Comparison of ENCODE assay signal across 8 cellular contexts in genomic region chr6:118933855-118934460, GRCh38. TPM values are rescaled to one million over a fixed set of nuclear protein-coding genes. Genes with fewer than 3 reads are reported as not detected.
A peak's percentile ranks its signal among the peaks of the same experiment; 100 is the strongest.
DNase-seq lines count a peak whose midpoint lies in the region; ATAC-seq, FAIRE-seq and TF ChIP-seq lines count a peak whose summit lies in the region.

No MANE protein-coding gene starts in this region.

- no peak overlapping the region for H2BK120ac ChIP-seq in IMR-90 (ENCODE audit: low read depth, low read length)

- DNase-seq in heart right ventricle (no peak), left ventricle myocardium superior (no peak), IMR-90 (no peak), pancreas (no peak), superior temporal gyrus (ENCODE audit: extremely low spot score) (no peak), NCI-H2227 (lab: John Stamatoyannopoulos, UW; ENCODE audit: unreplicated experiment) (no peak), NCI-H524 treated with DMSO at 0.1 percent for 48 hours (lab: John Stamatoyannopoulos, UW) (no peak)
- DNase-seq in effector memory CD4-positive, alpha-beta T cell: no peak

- ATAC-seq in heart right ventricle: no peak
- ATAC-seq in left ventricle myocardium superior: no peak
- ATAC-seq in IMR-90 (ENCODE audit: low read depth): no peak
- no peak for ATAC-seq in pancreas

- POLR2A ChIA-PET in IMR-90 (lab: Charles Lee; ENCODE audit: unreplicated experiment): no interaction called here

- no peak for TF ChIP-seq POLR2A in IMR-90 (IDR thresholded peaks at IDR 0.05; ENCODE audit: low read depth, low read length)

- CTCF ChIA-PET in IMR-90 (lab: Yijun Ruan, JAX): no interaction called here

- H3K4me1 ChIP-seq in heart right ventricle: peaks cover 0 to 25% (median 16%) of the 10 kb centered on the region in 9 donors
- no peaks in the 10 kb centered on the region for H3K4me1 ChIP-seq in IMR-90 (ENCODE audit: control insufficient read depth, insufficient read depth, low read length)
- H3K4me1 ChIP-seq in effector memory CD4-positive, alpha-beta T cell (ENCODE audit: control insufficient read depth, insufficient read depth, low read length, poor library complexity, severe bottlenecking): peaks cover 7% of the 10 kb centered on the region
- peaks cover 0 to 27% (median 4%) of the 10 kb centered on the region in 3 donors for H3K4me1 ChIP-seq in pancreas

- H2BK5ac ChIP-seq in IMR-90 (ENCODE audit: low read depth, low read length, poor library complexity, severe bottlenecking): no peak overlapping the region

- H4K20me1 ChIP-seq in IMR-90 (ENCODE audit: insufficient read depth, low read length): no peaks in the 10 kb centered on the region

- H3K27me3 ChIP-seq in heart right ventricle (no peaks in the 10 kb centered on the region), IMR-90 (ENCODE audit: control insufficient read depth, insufficient read depth, low read length) (no peaks in the 10 kb centered on the region), pancreas (no peaks in the 10 kb centered on the region)
- H3K27me3 ChIP-seq in effector memory CD4-positive, alpha-beta T cell (replicated peaks; ENCODE audit: control insufficient read depth, insufficient read depth, low read length, poor library complexity, severe bottlenecking): no peaks in the 10 kb centered on the region

- dilution Hi-C loops in IMR-90 (cut with HindIII; ENCODE audit: low sequenced_read_pairs, unreplicated experiment): no loop called here

- H3K9ac ChIP-seq in IMR-90 (ENCODE audit: low read depth, low read length): no peak overlapping the region

- H2AK5ac ChIP-seq in IMR-90 (ENCODE audit: low read depth, low read length): no peak overlapping the region

- no peak overlapping the region for H3K18ac ChIP-seq in IMR-90 (ENCODE audit: low read depth, low read length)

- H3K36me3 ChIP-seq in heart right ventricle (peaks cover 0 to 45% (median 2%) of the 10 kb centered on the region in 9 donors), IMR-90 (ENCODE audit: control insufficient read depth, insufficient read depth, low read length) (no peaks in the 10 kb centered on the region), pancreas (peaks cover 0 to 6% (median 5%) of the 10 kb centered on the region in 3 donors)
- H3K36me3 ChIP-seq in effector memory CD4-positive, alpha-beta T cell (ENCODE audit: control insufficient read depth, insufficient read depth, low read length): peaks cover 7% of the 10 kb centered on the region

- peak overlapping the region in 9 of 10 donors; percentile 83 to 99 (median 95) for H3K27ac ChIP-seq in heart right ventricle
- no peak overlapping the region for H3K27ac ChIP-seq in IMR-90 (ENCODE audit: insufficient read depth, low read length)
- H3K27ac ChIP-seq in effector memory CD4-positive, alpha-beta T cell (ENCODE audit: insufficient read depth, low read length, poor library complexity, severe bottlenecking): peak overlapping the region; percentile 93
- H3K27ac ChIP-seq in pancreas: peak overlapping the region; percentile 85 to 95 (median 91)

- no peak for TF ChIP-seq RAD21 in IMR-90 (IDR thresholded peaks at IDR 0.05; ENCODE audit: low read length)

- H3K9me1 ChIP-seq in IMR-90 (ENCODE audit: insufficient read depth, low read length): no peaks in the 10 kb centered on the region

- H3K9me3 ChIP-seq in heart right ventricle (no peaks in the 10 kb centered on the region), IMR-90 (ENCODE audit: control insufficient read depth, insufficient read depth, low read length) (no peaks in the 10 kb centered on the region), pancreas (no peaks in the 10 kb centered on the region)
- H3K9me3 ChIP-seq in effector memory CD4-positive, alpha-beta T cell (ENCODE audit: control insufficient read depth, low read length): no peaks in the 10 kb centered on the region

- no peak overlapping the region for H2AK9ac ChIP-seq in IMR-90 (replicated peaks; ENCODE audit: low read depth, low read length, poor library complexity)

- no peak overlapping the region for H3K56ac ChIP-seq in IMR-90 (ENCODE audit: extremely low read depth, insufficient read depth, low read length)

- no peak overlapping the region for H2BK15ac ChIP-seq in IMR-90 (ENCODE audit: low read depth, low read length)

- H4K91ac ChIP-seq in IMR-90 (ENCODE audit: insufficient read depth, low read depth, low read length): no peak overlapping the region

- no peak overlapping the region for H4K5ac ChIP-seq in IMR-90 (ENCODE audit: low read depth, low read length)

- no peak overlapping the region for H3K23ac ChIP-seq in IMR-90 (ENCODE audit: low read depth, low read length)

- H3K14ac ChIP-seq in IMR-90 (replicated peaks; ENCODE audit: low read depth, low read length): no peak overlapping the region

- 27 to 30% methylated on average over 8 of the region's 8 CpGs for WGBS in heart right ventricle, 2 donors
- WGBS in IMR-90 (ENCODE audit: extremely low coverage in 2 of 2, insufficient read length in 1 of 2), 2 experiments: no CpG with 5 or more reads among the region's 8 CpGs
- WGBS in pancreas, 2 donors: 4 to 5% methylated on average over 8 of the region's 8 CpGs

- H3K4me3 ChIP-seq in heart right ventricle: peak overlapping the region; percentile 71 to 95 (median 88)
- H3K4me3 ChIP-seq in IMR-90 (ENCODE audit: insufficient read depth, low read depth, low read length): peak overlapping the region; percentile 86
- H3K4me3 ChIP-seq in effector memory CD4-positive, alpha-beta T cell (ENCODE audit: insufficient read depth, low read depth, low read length, poor library complexity, severe bottlenecking): peak overlapping the region; percentile 100
- H3K4me3 ChIP-seq in pancreas: peak overlapping the region; percentile 55 to 73 (median 63)

- TSS peak; percentile 48 for BruUV-seq in IMR-90 (replicated peaks; lab: Mats Ljungman, UMichigan)

- intact Hi-C loops in heart right ventricle (cut with DNase I) (loop anchor here in 5 of 10 donors (2.0 kb wide), 1 partner anchor 39 kb away; the partner anchor contains the start of gene ASF1A (in 5 of the 5)), left ventricle myocardium superior (cut with micrococcal nuclease) (no loop called here), IMR-90 (cut with micrococcal nuclease) (loop anchor here (1.0 kb wide), 1 partner anchor 158 kb away; no protein-coding TSS in a partner anchor), pancreas (cut with DNase I) (no loop called here)

- no peak overlapping the region for H3K4ac ChIP-seq in IMR-90 (ENCODE audit: low read depth, low read length)

- TF ChIP-seq CTCF in heart right ventricle (IDR thresholded peaks at IDR 0.05) (no peak), IMR-90 (conservative IDR thresholded peaks at IDR 0.05; ENCODE audit: low read depth, low read length) (no peak), pancreas (IDR thresholded peaks at IDR 0.05) (no peak)

- FAIRE-seq in pancreas (lab: Jason Lieb, UNC): no peak

- H3K4me2 ChIP-seq in IMR-90 (ENCODE audit: low read depth, low read length): peak overlapping the region; percentile 96

- peaks cover 0 to 7% of the 10 kb centered on the region in 2 experiments; a peak in 2 of 4 replicates for H3K79me1 ChIP-seq in IMR-90 (ENCODE audit: low read depth in 1 of 2, low read length in 2 of 2)

- H4K8ac ChIP-seq in IMR-90 (ENCODE audit: low read depth in 2 of 2, low read length in 2 of 2): no peak overlapping the region

- H2AFZ ChIP-seq in IMR-90 (replicated peaks; ENCODE audit: low read length, poor library complexity): no peak overlapping the region

- in situ Hi-C loops in IMR-90 (cut with MboI; ENCODE audit: low sequenced_read_pairs): no loop called here

- H2BK20ac ChIP-seq in IMR-90 (ENCODE audit: low read depth, low read length): no peak overlapping the region

TF ChIP-seq in IMR-90, 13 proteins besides CTCF, POLR2A, EP300 and RAD21 (continues in another document):
- TF ChIP-seq MAFK (IDR thresholded peaks at IDR 0.05; ENCODE audit: low read depth, low read length): no peak
- no peak for TF ChIP-seq BHLHE40 (IDR thresholded peaks at IDR 0.05; ENCODE audit: low read depth, low read length)
- no peak for TF ChIP-seq RCOR1 (IDR thresholded peaks at IDR 0.05; ENCODE audit: insufficient replicate concordance, low read length)
- no peak for TF ChIP-seq RFX5 (IDR thresholded peaks at IDR 0.05; ENCODE audit: low read depth, low read length)
- TF ChIP-seq, protein P1, sequence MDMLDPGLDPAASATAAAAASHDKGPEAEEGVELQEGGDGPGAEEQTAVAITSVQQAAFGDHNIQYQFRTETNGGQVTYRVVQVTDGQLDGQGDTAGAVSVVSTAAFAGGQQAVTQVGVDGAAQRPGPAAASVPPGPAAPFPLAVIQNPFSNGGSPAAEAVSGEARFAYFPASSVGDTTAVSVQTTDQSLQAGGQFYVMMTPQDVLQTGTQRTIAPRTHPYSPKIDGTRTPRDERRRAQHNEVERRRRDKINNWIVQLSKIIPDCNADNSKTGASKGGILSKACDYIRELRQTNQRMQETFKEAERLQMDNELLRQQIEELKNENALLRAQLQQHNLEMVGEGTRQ (IDR thresholded peaks at IDR 0.05; ENCODE audit: low read depth, low read length): no peak
- TF ChIP-seq, protein P2, sequence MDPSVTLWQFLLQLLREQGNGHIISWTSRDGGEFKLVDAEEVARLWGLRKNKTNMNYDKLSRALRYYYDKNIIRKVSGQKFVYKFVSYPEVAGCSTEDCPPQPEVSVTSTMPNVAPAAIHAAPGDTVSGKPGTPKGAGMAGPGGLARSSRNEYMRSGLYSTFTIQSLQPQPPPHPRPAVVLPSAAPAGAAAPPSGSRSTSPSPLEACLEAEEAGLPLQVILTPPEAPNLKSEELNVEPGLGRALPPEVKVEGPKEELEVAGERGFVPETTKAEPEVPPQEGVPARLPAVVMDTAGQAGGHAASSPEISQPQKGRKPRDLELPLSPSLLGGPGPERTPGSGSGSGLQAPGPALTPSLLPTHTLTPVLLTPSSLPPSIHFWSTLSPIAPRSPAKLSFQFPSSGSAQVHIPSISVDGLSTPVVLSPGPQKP (IDR thresholded peaks at IDR 0.05; ENCODE audit: borderline replicate concordance, low read depth, low read length): no peak
- TF ChIP-seq SMC3 (IDR thresholded peaks at IDR 0.05; ENCODE audit: low read depth, low read length): no peak

RNA-seq across cellular contexts. Expression of gene MCM9, which starts 1.0 kb away (rescaled TPM):
- total RNA-seq in heart right ventricle (1 to 10 TPM; 4.0 to 7.8 (median 5.5) TPM), left ventricle myocardium superior (6.0 TPM), IMR-90 (2012; rRNA removed) (7.2 and 7.8 TPM in 2 replicates), pancreas (10 to 100 TPM in 2 of 6 donors, 1 to 10 TPM in 4; 7.5 to 14.4 (median 8.9) TPM)
- polyA plus RNA-seq in heart right ventricle (1 to 10 TPM; 1.5 to 3.3 TPM), IMR-90 (2012; rRNA removed) (3.2 and 3.5 TPM in 2 replicates), pancreas (1 to 10 TPM; 5.0 to 5.9 TPM)
- polyA plus RNA-seq in IMR-90 (2012; cell fraction: cytosol; rRNA removed): 0.86 and 2.0 TPM in 2 replicates
- 1.2 and 4.7 TPM in 2 replicates for polyA plus RNA-seq in IMR-90 (2012; cell fraction: nucleus; rRNA removed; ENCODE audit: low replicate concordance)

RNA-seq across cellular contexts. Expression of gene ASF1A, which starts 40.0 kb away (rescaled TPM):
- total RNA-seq in heart right ventricle (10 to 100 TPM; 15.1 to 25.5 (median 22.0) TPM), left ventricle myocardium superior (22.6 TPM), IMR-90 (2012; rRNA removed) (11.1 and 24.4 TPM in 2 replicates), pancreas (10 to 100 TPM in 3 of 6 donors, 1 to 10 TPM in 3; 4.5 to 13.9 (median 9.6) TPM)
- polyA plus RNA-seq in heart right ventricle (10 to 100 TPM; 11.7 to 27.2 TPM), IMR-90 (2012; rRNA removed) (7.2 and 10.1 TPM in 2 replicates), pancreas (1 to 10 TPM; 6.5 to 8.3 TPM)
- polyA plus RNA-seq in IMR-90 (2012; cell fraction: cytosol; rRNA removed): 3.5 and 5.2 TPM in 2 replicates
- 1.7 and 6.5 TPM in 2 replicates for polyA plus RNA-seq in IMR-90 (2012; cell fraction: nucleus; rRNA removed; ENCODE audit: low replicate concordance)
